1 cellular context compared by ENCODE assay signal in genomic region chr22:41444360-41445170, GRCh38.
TF ChIP-seq lines count a peak whose summit lies in the region.

No MANE protein-coding gene starts in this region.

TF ChIP-seq in HepG2, 621 proteins besides CTCF, POLR2A, EP300 and RAD21 (continues in another document):
- TF ChIP-seq KDM5B (CRISPR knock-in tag; IDR thresholded peaks at IDR 0.05; ENCODE audit: borderline replicate concordance): peak; percentile 22; the same call in 1 of the 2 replicates
- 0 out of 2 replicates have a peak, but pooled peaks have one; percentile 34 for TF ChIP-seq GATA4 (IDR thresholded peaks at IDR 0.05; ENCODE audit: borderline replicate concordance, low read depth)
- TF ChIP-seq LRRFIP1 (CRISPR knock-in tag; conservative IDR thresholded peaks at IDR 0.05): 0 out of 2 replicates have a peak, but pooled peaks have one; percentile 53
- peak; percentile 45 for TF ChIP-seq ASH2L (IDR thresholded peaks at IDR 0.05; ENCODE audit: insufficient read length, low read depth, low read length)
- peak; percentile 67; the same call in 1 of the 2 replicates for TF ChIP-seq POLR2G (IDR thresholded peaks at IDR 0.05; ENCODE audit: low read depth, low read length)
- TF ChIP-seq ZNF879 (CRISPR knock-in tag; IDR thresholded peaks at IDR 0.05): 0 out of 2 replicates have a peak, but pooled peaks have one; percentile 13
- peak; percentile 71 for TF ChIP-seq ELF1 (CRISPR knock-in tag; IDR thresholded peaks at IDR 0.05)
- TF ChIP-seq GATAD2A (CRISPR knock-in tag; IDR thresholded peaks at IDR 0.05): 0 out of 2 replicates have a peak, but pooled peaks have one; percentile 14
- 0 out of 2 replicates have a peak, but pooled peaks have one; percentile 37 for TF ChIP-seq ESRRA (CRISPR knock-in tag; IDR thresholded peaks at IDR 0.05; ENCODE audit: low read depth)
- TF ChIP-seq FOXC1 (CRISPR knock-in tag; IDR thresholded peaks at IDR 0.05; ENCODE audit: borderline replicate concordance): peak; percentile 29; the same call in 1 of the 2 replicates
- no peak for TF ChIP-seq BCL3 (CRISPR knock-in tag; IDR thresholded peaks at IDR 0.05)
- no peak for TF ChIP-seq AKNA (CRISPR knock-in tag; IDR thresholded peaks at IDR 0.05; ENCODE audit: borderline replicate concordance)
- TF ChIP-seq ZNF317 (CRISPR knock-in tag; IDR thresholded peaks at IDR 0.05): peak; percentile 30; the same call in 1 of the 2 replicates
- TF ChIP-seq ZFY (CRISPR knock-in tag; IDR thresholded peaks at IDR 0.05): peak; percentile 84
- TF ChIP-seq DRAP1 (CRISPR knock-in tag; IDR thresholded peaks at IDR 0.05): peak; percentile 54
- TF ChIP-seq ZBTB7B (CRISPR knock-in tag; IDR thresholded peaks at IDR 0.05): peak; percentile 83
- peak; percentile 59; the same call in 1 of the 2 replicates for TF ChIP-seq MAZ (IDR thresholded peaks at IDR 0.05; ENCODE audit: borderline replicate concordance, low read depth, low read length)
- TF ChIP-seq MAZ (CRISPR knock-in tag; IDR thresholded peaks at IDR 0.05; ENCODE audit: low read depth): peak; percentile 72
- peak; percentile 21; the same call in 1 of the 2 replicates for TF ChIP-seq HMGXB3 (CRISPR knock-in tag; IDR thresholded peaks at IDR 0.05; ENCODE audit: borderline replicate concordance)
- 0 out of 2 replicates have a peak, but pooled peaks have one; percentile 28 for TF ChIP-seq TIGD3 (CRISPR knock-in tag; IDR thresholded peaks at IDR 0.05; ENCODE audit: borderline replicate concordance)
- no peak for TF ChIP-seq HNF1A (IDR thresholded peaks at IDR 0.05; ENCODE audit: low read depth)
- 0 out of 2 replicates have a peak, but pooled peaks have one; percentile 13 for TF ChIP-seq HNF1A (CRISPR knock-in tag; IDR thresholded peaks at IDR 0.05; ENCODE audit: borderline replicate concordance)
- no peak for TF ChIP-seq ZNF460 (CRISPR knock-in tag; IDR thresholded peaks at IDR 0.05; ENCODE audit: borderline replicate concordance)
- peak; percentile 53 for TF ChIP-seq TBX2 (CRISPR knock-in tag; IDR thresholded peaks at IDR 0.05; ENCODE audit: borderline replicate concordance)
- TF ChIP-seq KLF6 (CRISPR knock-in tag; IDR thresholded peaks at IDR 0.05): peak; percentile 24; the same call in 1 of the 2 replicates
- TF ChIP-seq HDAC2 (CRISPR knock-in tag; IDR thresholded peaks at IDR 0.05): 0 out of 2 replicates have a peak, but pooled peaks have one; percentile 16
- TF ChIP-seq ELF3 (CRISPR knock-in tag; IDR thresholded peaks at IDR 0.05): 0 out of 2 replicates have a peak, but pooled peaks have one; percentile 17
- TF ChIP-seq ZKSCAN8 (CRISPR knock-in tag; IDR thresholded peaks at IDR 0.05; ENCODE audit: borderline replicate concordance): 0 out of 2 replicates have a peak, but pooled peaks have one; percentile 17
- TF ChIP-seq BATF2 (CRISPR knock-in tag; IDR thresholded peaks at IDR 0.05): no peak
